In the genomic region with DNA sequence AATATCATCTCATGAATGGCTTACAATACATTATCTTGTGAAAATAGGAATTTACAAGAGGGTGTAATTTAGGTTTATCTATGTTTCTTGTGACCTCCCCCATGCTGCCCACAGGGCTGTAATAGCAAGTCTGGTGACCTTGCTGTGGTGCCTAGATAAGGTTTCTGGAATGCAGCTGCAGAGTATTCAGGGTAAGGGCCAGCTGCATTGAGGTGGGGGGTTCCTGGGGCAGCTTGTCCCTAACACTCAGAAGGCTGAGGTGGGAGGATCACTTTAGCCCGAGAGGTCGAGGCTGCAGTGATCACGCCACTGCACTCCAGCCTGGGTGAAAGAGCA, we compare ENCODE assay signal across 13 cellular contexts.
"Had no signal": no experiment of that assay in that cellular context is flagged by ENCODE, and none has a peak within 500 bp of the region (broad histone marks: within the 10 kb centered on the region; RNA-seq: fewer than 3 reads in every experiment).

No MANE protein-coding gene starts in this region.

- H3K36me3 ChIP-seq: breast epithelium, thyroid gland had no signal

- H3K27ac ChIP-seq: breast epithelium, thyroid gland had no signal

- H3K27me3 ChIP-seq: breast epithelium, thyroid gland had no signal

- ATAC-seq: activated CD8-positive, alpha-beta T cell treated with anti-CD3 and anti-CD28 coated beads for 36 hours; activated T-cell treated with anti-CD3 and anti-CD28 coated beads, Interleukin-2, amount 50 U/mL, for 72 hours; left cardiac atrium had no signal

- H3K9me3 ChIP-seq: breast epithelium, thyroid gland had no signal

- H3K4me3 ChIP-seq: breast epithelium, thyroid gland had no signal

- DNase-seq: activated CD4-positive, alpha-beta T cell treated with anti-CD3 and anti-CD28 coated beads for 4 hours; activated CD8-positive, alpha-beta memory T cell treated with anti-CD3 and anti-CD28 coated beads, Interleukin-2, amount 50 U/mL, for 4 hours; activated CD8-positive, alpha-beta T cell treated with anti-CD3 and anti-CD28 coated beads for 36 hours; activated gamma-delta T cell treated with Interleukin-2 at 50 U/mL for 16 hours; activated T-cell treated with anti-CD3 and anti-CD28 coated beads, Interleukin-2, amount 50 U/mL, for 72 hours; aorta; foreskin melanocyte; head of caudate nucleus; left cardiac atrium; mammary epithelial cell; stimulated activated CD4-positive, alpha-beta T cell treated with anti-CD3 and anti-CD28 coated beads, Interleukin-4, amount 100 ng/mL, for 4 hours; thyroid gland had no signal

- H3K4me1 ChIP-seq: breast epithelium, thyroid gland had no signal
